ENCODE assay signal across 18 cellular contexts in genomic region chr1:117209094-117209493, GRCh38. TPM values are rescaled to one million over a fixed set of nuclear protein-coding genes. Genes with fewer than 3 reads are reported as not detected.
"Had no signal": no experiment of that assay in that cellular context is flagged by ENCODE, and none has a peak within 500 bp of the region (broad histone marks: within the 10 kb centered on the region; RNA-seq: fewer than 3 reads in every experiment).

No MANE protein-coding gene starts in this region.

- H3K36me3 Mint-ChIP-seq: activated naive CD4-positive, alpha-beta T cell treated with anti-CD3 and anti-CD28 coated beads, Interleukin-2, amount 50 U/mL, for 24 hours; brain; naive thymus-derived CD4-positive, alpha-beta T cell; stimulated activated effector memory CD8-positive, alpha-beta T cell treated with anti-CD3 and anti-CD28 coated beads, Interleukin-12 subunit alpha, Interleukin-12 subunit beta, amount 100 ng/mL, for 72 hours had no signal

- H3K27me3 ChIP-seq: neutrophil, right atrium auricular region, transverse colon had no signal

- H3K4me1 Mint-ChIP-seq: activated naive CD4-positive, alpha-beta T cell treated with anti-CD3 and anti-CD28 coated beads, Interleukin-2, amount 50 U/mL, for 24 hours; brain; naive thymus-derived CD4-positive, alpha-beta T cell; stimulated activated effector memory CD8-positive, alpha-beta T cell treated with anti-CD3 and anti-CD28 coated beads, Interleukin-12 subunit alpha, Interleukin-12 subunit beta, amount 100 ng/mL, for 72 hours had no signal

- H3K4me3 ChIP-seq: lower lobe of right lung, right atrium auricular region, transverse colon had no signal

- H3K27ac Mint-ChIP-seq: activated naive CD4-positive, alpha-beta T cell treated with anti-CD3 and anti-CD28 coated beads, Interleukin-2, amount 50 U/mL, for 24 hours; activated T-helper 2 cell treated with anti-CD3 and anti-CD28 coated beads, Interferon-gamma antibody, Interleukin-2, Interleukin-4, amounts not matched to agents 10 μg/mL and 5 μg/mL and 100 μg/mL, durations not matched to agents 14 hours and 24 hours and 36 hours; brain; naive thymus-derived CD4-positive, alpha-beta T cell; stimulated activated effector memory CD8-positive, alpha-beta T cell treated with anti-CD3 and anti-CD28 coated beads, Interleukin-12 subunit alpha, Interleukin-12 subunit beta, amount 100 ng/mL, for 72 hours; T-helper 17 cell had no signal

- H3K4me3 Mint-ChIP-seq: activated naive CD4-positive, alpha-beta T cell treated with anti-CD3 and anti-CD28 coated beads, Interleukin-2, amount 50 U/mL, for 24 hours; brain; naive thymus-derived CD4-positive, alpha-beta T cell; stimulated activated effector memory CD8-positive, alpha-beta T cell treated with anti-CD3 and anti-CD28 coated beads, Interleukin-12 subunit alpha, Interleukin-12 subunit beta, amount 100 ng/mL, for 72 hours; T-helper 17 cell had no signal

- H3K9me3 ChIP-seq: lower lobe of right lung, neutrophil, right atrium auricular region, transverse colon had no signal

- FAIRE-seq: small intestine had no signal

- H3K4me1 ChIP-seq: lower lobe of right lung, right atrium auricular region, transverse colon had no signal

- DNase-seq: activated CD4-positive, alpha-beta T cell treated with anti-CD3 and anti-CD28 coated beads, Interleukin-2, amount 50 U/mL, for 1 hour; activated CD4-positive, CD25-positive, alpha-beta regulatory T cell; dermis blood vessel endothelial cell; hypothalamus; lower lobe of right lung; naive thymus-derived CD4-positive, alpha-beta T cell; posterior cingulate gyrus; small intestine; T-helper 17 cell; transverse colon had no signal

- ATAC-seq: lower lobe of right lung; naive thymus-derived CD4-positive, alpha-beta T cell; T-helper 17 cell had no signal

- H3K36me3 ChIP-seq: lower lobe of right lung, neutrophil, right atrium auricular region, transverse colon had no signal

- H3K9me3 Mint-ChIP-seq: activated naive CD4-positive, alpha-beta T cell treated with anti-CD3 and anti-CD28 coated beads, Interleukin-2, amount 50 U/mL, for 24 hours; activated T-helper 2 cell treated with anti-CD3 and anti-CD28 coated beads, Interferon-gamma antibody, Interleukin-2, Interleukin-4, amounts not matched to agents 10 μg/mL and 5 μg/mL and 100 μg/mL, durations not matched to agents 14 hours and 24 hours and 36 hours; brain; stimulated activated effector memory CD8-positive, alpha-beta T cell treated with anti-CD3 and anti-CD28 coated beads, Interleukin-12 subunit alpha, Interleukin-12 subunit beta, amount 100 ng/mL, for 72 hours had no signal

- H3K27ac ChIP-seq: lower lobe of right lung, neutrophil, right atrium auricular region, transverse colon had no signal

RNA-seq across cellular contexts. Expression of gene VTCN1, which starts 1.6 kb away (rescaled TPM):
- total RNA-seq: activated T-helper 2 cell treated with anti-CD3 and anti-CD28 coated beads, Interferon-gamma antibody, Interleukin-2, Interleukin-4, amounts not matched to agents 10 μg/mL and 5 μg/mL and 100 μg/mL, durations not matched to agents 14 hours and 24 hours and 36 hours; glomerular endothelial cell; mononuclear cell; naive thymus-derived CD4-positive, alpha-beta T cell; right atrium auricular region; T-helper 17 cell; transverse colon had no signal
- polyA plus RNA-seq: naive thymus-derived CD4-positive, alpha-beta T cell had no signal
